Comparison of ENCODE assay signal across 10 cellular contexts in genomic region chr9:136228107-136228875, GRCh38. TPM values are rescaled to one million over a fixed set of nuclear protein-coding genes. Genes with fewer than 3 reads are reported as not detected.
DNase-seq lines count a peak whose midpoint lies in the region; ATAC-seq and TF ChIP-seq lines count a peak whose summit lies in the region.
"Had no signal": no experiment of that assay in that cellular context is flagged by ENCODE, and none has a peak within 500 bp of the region (broad histone marks: within the 10 kb centered on the region; RNA-seq: fewer than 3 reads in every experiment).

No MANE protein-coding gene starts in this region.

- peaks cover 41% of the 10 kb centered on the region for H4K20me1 ChIP-seq in PC-9 (ENCODE audit: insufficient read depth)

- TF ChIP-seq CTCF in PC-9 (conservative IDR thresholded peaks at IDR 0.05) (no peak), tibial nerve (IDR thresholded peaks at IDR 0.05) (no peak), GM20000 (IDR thresholded peaks at IDR 0.05; ENCODE audit: extremely low read depth, missing control alignments) (no peak)
- no peak for TF ChIP-seq CTCF in activated CD8-positive, alpha-beta T cell treated with anti-CD3 and anti-CD28 coated beads for 36 hours (IDR thresholded peaks at IDR 0.05)

- no peaks in the 10 kb centered on the region for H3K9me3 Mint-ChIP-seq in activated naive CD4-positive, alpha-beta T cell treated with anti-CD3 and anti-CD28 coated beads for 36 hours
- H3K9me3 Mint-ChIP-seq in activated naive CD4-positive, alpha-beta T cell treated with anti-CD3 and anti-CD28 coated beads, Interleukin-2, amount 10 ng/mL, durations not matched to agents 7 days and 5 days: no peaks in the 10 kb centered on the region
- no peaks in the 10 kb centered on the region for H3K9me3 Mint-ChIP-seq in stimulated activated naive CD8-positive, alpha-beta T cell treated with anti-CD3 and anti-CD28 coated beads, Interleukin-15, Interleukin-2, amounts not matched to agents 100 ng/mL and 50 ng/mL, for 24 hours
- H3K9me3 Mint-ChIP-seq in activated CD8-positive, alpha-beta T cell treated with anti-CD3 and anti-CD28 coated beads for 36 hours: no peaks in the 10 kb centered on the region
- H3K9me3 Mint-ChIP-seq: CD8-positive, alpha-beta T cell; natural killer cell had no signal

- H3K36me3 ChIP-seq in PC-9 (ENCODE audit: low read depth): peaks cover 8% of the 10 kb centered on the region; the same call in 1 of the 2 replicates
- H3K36me3 ChIP-seq in tibial nerve: peaks cover 0 to 45% (median 0%) of the 10 kb centered on the region in 3 donors

- H3K27ac Mint-ChIP-seq in activated naive CD4-positive, alpha-beta T cell treated with anti-CD3 and anti-CD28 coated beads for 36 hours: peak overlapping the region; percentile 51
- H3K27ac Mint-ChIP-seq in activated naive CD4-positive, alpha-beta T cell treated with anti-CD3 and anti-CD28 coated beads, Interleukin-2, amount 10 ng/mL, durations not matched to agents 7 days and 5 days: no peak overlapping the region
- peak overlapping the region; percentile 24 for H3K27ac Mint-ChIP-seq in stimulated activated naive CD8-positive, alpha-beta T cell treated with anti-CD3 and anti-CD28 coated beads, Interleukin-15, Interleukin-2, amounts not matched to agents 100 ng/mL and 50 ng/mL, for 24 hours
- H3K27ac Mint-ChIP-seq in activated CD8-positive, alpha-beta T cell treated with anti-CD3 and anti-CD28 coated beads for 36 hours: no peak overlapping the region
- H3K27ac Mint-ChIP-seq: CD8-positive, alpha-beta T cell; natural killer cell had no signal

- no peak for TF ChIP-seq EP300 in tibial nerve (IDR thresholded peaks at IDR 0.05)

- no peak overlapping the region; the same call in 1 of the 2 replicates for H2AFZ ChIP-seq in PC-9

- DNase-seq in activated naive CD4-positive, alpha-beta T cell treated with anti-CD3 and anti-CD28 coated beads for 36 hours: peak; percentile 50
- DNase-seq in activated naive CD4-positive, alpha-beta T cell treated with anti-CD3 and anti-CD28 coated beads, Interleukin-2, amount 10 ng/mL, durations not matched to agents 7 days and 5 days: no peak
- DNase-seq in PC-9: peak; percentile 82 to 93
- DNase-seq in dermis blood vessel endothelial cell: peak; percentile 77
- DNase-seq in activated CD8-positive, alpha-beta T cell treated with anti-CD3 and anti-CD28 coated beads for 36 hours: no peak
- no peak for DNase-seq in tibial nerve (ENCODE audit: low spot score in 2 of 2)
- no peak for DNase-seq in GM20000 (ENCODE audit: low spot score)
- DNase-seq: CD8-positive, alpha-beta T cell; natural killer cell had no signal

- intact Hi-C loops in activated naive CD4-positive, alpha-beta T cell treated with anti-CD3 and anti-CD28 coated beads for 36 hours (cut with micrococcal nuclease): loop anchor here (5.0 kb wide), 1 partner anchor 56 kb away; no protein-coding TSS in a partner anchor
- intact Hi-C loops in PC-9 (cut with micrococcal nuclease; ENCODE audit: unreplicated experiment): loop anchor here (1.0 to 5.0 kb wide), 2 partner anchors 17 to 54 kb away; partner anchors contain the start of gene QSOX2
- intact Hi-C loops in activated CD8-positive, alpha-beta T cell treated with anti-CD3 and anti-CD28 coated beads for 36 hours (cut with micrococcal nuclease): no loop called here

- peaks cover 30% of the 10 kb centered on the region for H3F3A ChIP-seq in PC-9 (ENCODE audit: insufficient read depth, low read depth)

- H3K4me1 ChIP-seq in PC-9 (replicated peaks; ENCODE audit: insufficient read depth): peaks cover 29% of the 10 kb centered on the region
- H3K4me1 ChIP-seq in tibial nerve: no peaks in the 10 kb centered on the region

- CTCF ChIA-PET in activated naive CD4-positive, alpha-beta T cell treated with anti-CD3 and anti-CD28 coated beads for 36 hours (lab: Charles Lee): interaction anchor here (0.7 to 1.2 kb wide), 4 partner anchors 10 to 748 kb away, joined by 3 to 4 read pairs (median 4); no protein-coding TSS in a partner anchor
- CTCF ChIA-PET in activated naive CD4-positive, alpha-beta T cell treated with anti-CD3 and anti-CD28 coated beads, Interleukin-2, amount 10 ng/mL, durations not matched to agents 7 days and 5 days (lab: Charles Lee): interaction anchor here (0.7 to 1.8 kb wide), 2 partner anchors 10 to 15 kb away, joined by 3 to 5 read pairs; no protein-coding TSS in a partner anchor
- CTCF ChIA-PET in PC-9 (lab: Charles Lee): interaction anchor here (0.7 to 1.1 kb wide), 4 partner anchors 17 to 1172 kb away, joined by 3 to 4 read pairs (median 4); partner anchors contain the start of gene QSOX2
- CTCF ChIA-PET in activated CD8-positive, alpha-beta T cell treated with anti-CD3 and anti-CD28 coated beads for 36 hours (lab: Charles Lee): interaction anchor here (0.9 kb wide), 1 partner anchor 13 kb away, joined by 3 read pairs; no protein-coding TSS in a partner anchor

- H3K79me2 ChIP-seq in PC-9 (ENCODE audit: low read depth): peaks cover 57% of the 10 kb centered on the region

- TF ChIP-seq POLR2A in tibial nerve (IDR thresholded peaks at IDR 0.05): no peak

- no peaks in the 10 kb centered on the region for H3K27me3 ChIP-seq in PC-9 (ENCODE audit: insufficient read depth, low read depth)
- H3K27me3 ChIP-seq in tibial nerve: no peaks in the 10 kb centered on the region

- POLR2A ChIA-PET in PC-9 (lab: Charles Lee; ENCODE audit: unreplicated experiment): interaction anchor here (0.6 kb wide), 2 partner anchors 176 to 338 kb away, joined by 4 to 7 read pairs; no protein-coding TSS in a partner anchor
- POLR2A ChIA-PET in activated CD8-positive, alpha-beta T cell treated with anti-CD3 and anti-CD28 coated beads for 36 hours (lab: Charles Lee): no interaction called here

- H3K36me3 Mint-ChIP-seq in activated naive CD4-positive, alpha-beta T cell treated with anti-CD3 and anti-CD28 coated beads for 36 hours (ENCODE audit: low read depth): peaks cover 16% of the 10 kb centered on the region
- peaks cover 8% of the 10 kb centered on the region for H3K36me3 Mint-ChIP-seq in activated naive CD4-positive, alpha-beta T cell treated with anti-CD3 and anti-CD28 coated beads, Interleukin-2, amount 10 ng/mL, durations not matched to agents 7 days and 5 days
- H3K36me3 Mint-ChIP-seq in stimulated activated naive CD8-positive, alpha-beta T cell treated with anti-CD3 and anti-CD28 coated beads, Interleukin-15, Interleukin-2, amounts not matched to agents 100 ng/mL and 50 ng/mL, for 24 hours (ENCODE audit: low read depth): peaks cover 36% of the 10 kb centered on the region
- peaks cover 25% of the 10 kb centered on the region for H3K36me3 Mint-ChIP-seq in activated CD8-positive, alpha-beta T cell treated with anti-CD3 and anti-CD28 coated beads for 36 hours (ENCODE audit: low read depth)
- H3K36me3 Mint-ChIP-seq: natural killer cell had no signal

- H3K4me3 ChIP-seq in PC-9: peak overlapping the region; percentile 43; the same call in 1 of the 2 replicates
- H3K4me3 ChIP-seq in tibial nerve: no peak overlapping the region

- no peak for ATAC-seq in activated CD8-positive, alpha-beta T cell treated with anti-CD3 and anti-CD28 coated beads for 36 hours
- ATAC-seq: CD8-positive, alpha-beta T cell; natural killer cell had no signal

- no peaks in the 10 kb centered on the region for H3K9me2 ChIP-seq in PC-9 (ENCODE audit: insufficient read depth)

- TSS peak; percentile 100 for BruUV-seq in PC-9 (replicated peaks; lab: Mats Ljungman, UMichigan)

- 79 to 86% methylated on average over 18 of the region's 18 CpGs for WGBS in tibial nerve, 2 donors

- H3K4me1 Mint-ChIP-seq in activated naive CD4-positive, alpha-beta T cell treated with anti-CD3 and anti-CD28 coated beads for 36 hours (ENCODE audit: low read depth): peaks cover 28% of the 10 kb centered on the region
- H3K4me1 Mint-ChIP-seq in activated naive CD4-positive, alpha-beta T cell treated with anti-CD3 and anti-CD28 coated beads, Interleukin-2, amount 10 ng/mL, durations not matched to agents 7 days and 5 days: peaks cover 23% of the 10 kb centered on the region
- H3K4me1 Mint-ChIP-seq in stimulated activated naive CD8-positive, alpha-beta T cell treated with anti-CD3 and anti-CD28 coated beads, Interleukin-15, Interleukin-2, amounts not matched to agents 100 ng/mL and 50 ng/mL, for 24 hours (ENCODE audit: low read depth): peaks cover 46% of the 10 kb centered on the region
- H3K4me1 Mint-ChIP-seq in activated CD8-positive, alpha-beta T cell treated with anti-CD3 and anti-CD28 coated beads for 36 hours (ENCODE audit: low read depth): peaks cover 35% of the 10 kb centered on the region

- H3K4me3 Mint-ChIP-seq in activated naive CD4-positive, alpha-beta T cell treated with anti-CD3 and anti-CD28 coated beads for 36 hours: no peak overlapping the region
- no peak overlapping the region for H3K4me3 Mint-ChIP-seq in activated naive CD4-positive, alpha-beta T cell treated with anti-CD3 and anti-CD28 coated beads, Interleukin-2, amount 10 ng/mL, durations not matched to agents 7 days and 5 days
- no peak overlapping the region for H3K4me3 Mint-ChIP-seq in stimulated activated naive CD8-positive, alpha-beta T cell treated with anti-CD3 and anti-CD28 coated beads, Interleukin-15, Interleukin-2, amounts not matched to agents 100 ng/mL and 50 ng/mL, for 24 hours
- no peak overlapping the region for H3K4me3 Mint-ChIP-seq in activated CD8-positive, alpha-beta T cell treated with anti-CD3 and anti-CD28 coated beads for 36 hours
- H3K4me3 Mint-ChIP-seq: CD8-positive, alpha-beta T cell; natural killer cell had no signal

- H3K9me3 ChIP-seq in PC-9 (ENCODE audit: insufficient read depth, low read depth) (no peaks in the 10 kb centered on the region), tibial nerve (no peaks in the 10 kb centered on the region)

- H3K27ac ChIP-seq in PC-9: peak overlapping the region; percentile 92
- no peak overlapping the region for H3K27ac ChIP-seq in tibial nerve

- H3K4me2 ChIP-seq in PC-9: peak overlapping the region; percentile 86

- H3K27me3 Mint-ChIP-seq in activated naive CD4-positive, alpha-beta T cell treated with anti-CD3 and anti-CD28 coated beads for 36 hours (ENCODE audit: low read depth): no peaks in the 10 kb centered on the region
- H3K27me3 Mint-ChIP-seq in activated naive CD4-positive, alpha-beta T cell treated with anti-CD3 and anti-CD28 coated beads, Interleukin-2, amount 10 ng/mL, durations not matched to agents 7 days and 5 days: no peaks in the 10 kb centered on the region
- no peaks in the 10 kb centered on the region for H3K27me3 Mint-ChIP-seq in stimulated activated naive CD8-positive, alpha-beta T cell treated with anti-CD3 and anti-CD28 coated beads, Interleukin-15, Interleukin-2, amounts not matched to agents 100 ng/mL and 50 ng/mL, for 24 hours
- H3K27me3 Mint-ChIP-seq in activated CD8-positive, alpha-beta T cell treated with anti-CD3 and anti-CD28 coated beads for 36 hours: no peaks in the 10 kb centered on the region

RNA-seq across cellular contexts. Expression of gene QSOX2, which starts 17.3 kb away (rescaled TPM):
- 10 to 100 TPM; 17.7 to 18.0 TPM for total RNA-seq in activated naive CD4-positive, alpha-beta T cell treated with anti-CD3 and anti-CD28 coated beads for 36 hours
- total RNA-seq in PC-9 (2021): 34.6 and 40.8 TPM in 2 replicates
- total RNA-seq in dermis blood vessel endothelial cell: 9.0 and 20.1 TPM in 2 replicates
- total RNA-seq in activated CD8-positive, alpha-beta T cell treated with anti-CD3 and anti-CD28 coated beads for 36 hours: 10 to 100 TPM; 21.0 to 21.5 TPM
- 10 to 100 TPM; 10.2 to 16.8 (median 11.8) TPM for total RNA-seq in tibial nerve

RNA-seq across cellular contexts. Expression of gene LHX3, which starts 23.4 kb away (rescaled TPM):
- not detected for total RNA-seq in activated naive CD4-positive, alpha-beta T cell treated with anti-CD3 and anti-CD28 coated beads for 36 hours
- 0.22 and 0.43 TPM in 2 replicates for total RNA-seq in PC-9 (2021)
- total RNA-seq in dermis blood vessel endothelial cell: not detected in 2 replicates
- total RNA-seq in activated CD8-positive, alpha-beta T cell treated with anti-CD3 and anti-CD28 coated beads for 36 hours: not detected
- not detected for total RNA-seq in tibial nerve

Comparison
In these comparisons a context has a peak if more than half of its experiments do, and no peak if none do; other contexts are left out.
1. DNase-seq: peak in activated naive CD4-positive, alpha-beta T cell treated with anti-CD3 and anti-CD28 coated beads for 36 hours (single experiment), PC-9 (2 of 2) and dermis blood vessel endothelial cell (single experiment); none in activated naive CD4-positive, alpha-beta T cell treated with anti-CD3 and anti-CD28 coated beads, Interleukin-2, amount 10 ng/mL, durations not matched to agents 7 days and 5 days (single experiment), activated CD8-positive, alpha-beta T cell treated with anti-CD3 and anti-CD28 coated beads for 36 hours (single experiment), tibial nerve (0 of 2) and GM20000 (single experiment).
2. H3K27ac Mint-ChIP-seq: peak in activated naive CD4-positive, alpha-beta T cell treated with anti-CD3 and anti-CD28 coated beads for 36 hours (single experiment) and stimulated activated naive CD8-positive, alpha-beta T cell treated with anti-CD3 and anti-CD28 coated beads, Interleukin-15, Interleukin-2, amounts not matched to agents 100 ng/mL and 50 ng/mL, for 24 hours (single experiment); none in activated naive CD4-positive, alpha-beta T cell treated with anti-CD3 and anti-CD28 coated beads, Interleukin-2, amount 10 ng/mL, durations not matched to agents 7 days and 5 days (single experiment) and activated CD8-positive, alpha-beta T cell treated with anti-CD3 and anti-CD28 coated beads for 36 hours (single experiment).